Comparison of ENCODE assay signal across 19 cellular contexts in genomic region chr3:71402280-71402679, GRCh38.
A peak's percentile ranks its signal among the peaks of the same experiment; 100 is the strongest.
DNase-seq lines count a peak whose midpoint lies in the region; ATAC-seq and TF ChIP-seq lines count a peak whose summit lies in the region.
"Had no signal": no experiment of that assay in that cellular context is flagged by ENCODE, and none has a peak within 500 bp of the region (broad histone marks: within the 10 kb centered on the region; RNA-seq: fewer than 3 reads in every experiment).

No MANE protein-coding gene starts in this region.

- no peak overlapping the region for H3K4me3 Mint-ChIP-seq in CD4-positive, alpha-beta memory T cell
- no peak overlapping the region for H3K4me3 Mint-ChIP-seq in memory B cell

- peaks cover 15 to 31% of the 10 kb centered on the region in 2 donors for H3K36me3 Mint-ChIP-seq in CD4-positive, alpha-beta memory T cell
- H3K36me3 Mint-ChIP-seq in memory B cell = no peaks in the 10 kb centered on the region

- no peaks in the 10 kb centered on the region for H3K27me3 ChIP-seq in CD4-positive, alpha-beta memory T cell (ENCODE audit: insufficient read depth, low read length)
- H3K27me3 ChIP-seq in spleen (replicated peaks in 1 of 7) (no peaks in the 10 kb centered on the region), foreskin keratinocyte (no peaks in the 10 kb centered on the region), SK-N-SH (ENCODE audit: insufficient read depth) (no peaks in the 10 kb centered on the region)
- H3K27me3 ChIP-seq: BE2C had no signal

- peak overlapping the region; percentile 13 to 87 (median 39) for H3K27ac Mint-ChIP-seq in CD4-positive, alpha-beta memory T cell
- peak overlapping the region; percentile 62 for H3K27ac Mint-ChIP-seq in memory B cell

- no peaks in the 10 kb centered on the region for H3K36me3 ChIP-seq in CD4-positive, alpha-beta memory T cell (ENCODE audit: insufficient read depth, low read length)
- H3K36me3 ChIP-seq in OCI-LY7 (ENCODE audit: insufficient read depth, low read length) (no peaks in the 10 kb centered on the region), spleen (no peaks in the 10 kb centered on the region), SK-N-SH (replicated peaks in 1 of 2; ENCODE audit: control insufficient read depth in 1 of 2, insufficient read depth in 2 of 2, low read length in 1 of 2) (no peaks in the 10 kb centered on the region)
- H3K36me3 ChIP-seq: BE2C had no signal

- no TSS peak for BruUV-seq in OCI-LY7 (replicated peaks; lab: Mats Ljungman, UMichigan)

- H3K9me3 ChIP-seq in CD4-positive, alpha-beta memory T cell (ENCODE audit: control insufficient read depth in 1 of 2, low read length in 2 of 2) = no peaks in the 10 kb centered on the region
- no peaks in the 10 kb centered on the region for H3K9me3 ChIP-seq in OCI-LY7 (ENCODE audit: low read length)
- H3K9me3 ChIP-seq in spleen = no peaks in the 10 kb centered on the region
- H3K9me3 ChIP-seq in SK-N-SH = no peaks in the 10 kb centered on the region
- H3K9me3 ChIP-seq: BE2C had no signal

- H4K20me1 ChIP-seq in OCI-LY7 (ENCODE audit: insufficient read depth, low read length) (peaks cover 14% of the 10 kb centered on the region; the same call in 1 of the 2 replicates), SK-N-SH (ENCODE audit: insufficient read depth) (no peaks in the 10 kb centered on the region)

- intact Hi-C loops in CD4-positive, alpha-beta memory T cell (cut with micrococcal nuclease) = no loop called here
- intact Hi-C loops in OCI-LY7 (cut with micrococcal nuclease; ENCODE audit: unreplicated experiment) = no loop called here
- intact Hi-C loops in spleen (cut with DNase I; ENCODE audit: low total_unique reads) = no loop called here

- H3K27ac ChIP-seq in CD4-positive, alpha-beta memory T cell (ENCODE audit: low read depth, low read length) = no peak overlapping the region
- H3K27ac ChIP-seq in OCI-LY7 (ENCODE audit: low read depth, low read length, poor library complexity, severe bottlenecking) (peak overlapping the region; percentile 0), spleen (peak overlapping the region in 5 of 8 donors; percentile 23 to 68 (median 48)), foreskin keratinocyte (no peak overlapping the region), SK-N-SH (ENCODE audit: low read depth in 2 of 2, low read length in 1 of 2) (no peak overlapping the region)
- H3K27ac ChIP-seq: RWPE1 had no signal

- TF ChIP-seq RAD21 in SK-N-SH (IDR thresholded peaks at IDR 0.05; ENCODE audit: low read length) = no peak

- no peak for TF ChIP-seq POLR2A in spleen (IDR thresholded peaks at IDR 0.05)

- H3K9me2 ChIP-seq in OCI-LY7 (ENCODE audit: insufficient read depth, low read length) (no peaks in the 10 kb centered on the region), SK-N-SH (no peaks in the 10 kb centered on the region)

- 85 to 92% (median 88%) methylated on average over 4 of the region's 4 CpGs for WGBS in spleen, 5 donors
- 91% methylated on average over 4 of the region's 4 CpGs for WGBS in SK-N-SH (ENCODE audit: low lambda C conversion rate)

- peaks cover 38% of the 10 kb centered on the region for H3K4me1 ChIP-seq in CD4-positive, alpha-beta memory T cell (ENCODE audit: insufficient read depth, low read length)
- H3K4me1 ChIP-seq in OCI-LY7 (ENCODE audit: insufficient read depth, low read length, poor library complexity, severe bottlenecking) = peaks cover 42% of the 10 kb centered on the region
- H3K4me1 ChIP-seq in spleen = peaks cover 16 to 89% (median 32%) of the 10 kb centered on the region in 6 donors
- no peaks in the 10 kb centered on the region for H3K4me1 ChIP-seq in foreskin keratinocyte
- H3K4me1 ChIP-seq in SK-N-SH (ENCODE audit: control insufficient read depth in 1 of 2, insufficient read depth in 2 of 2, low read depth in 1 of 2, low read length in 1 of 2) = peaks cover 16 to 43% of the 10 kb centered on the region in 2 experiments

- H3F3A ChIP-seq in SK-N-SH (replicated peaks; ENCODE audit: insufficient read depth) = peaks cover 10% of the 10 kb centered on the region

- ATAC-seq in memory B cell (ENCODE audit: low read depth) (no peak), foreskin keratinocyte (no peak)

- H3K27me3 Mint-ChIP-seq in CD4-positive, alpha-beta memory T cell = no peaks in the 10 kb centered on the region
- H3K27me3 Mint-ChIP-seq in memory B cell = no peaks in the 10 kb centered on the region

- CTCF ChIA-PET in CD4-positive, alpha-beta memory T cell (lab: Charles Lee; ENCODE audit: partially characterized antibody) = no interaction called here
- CTCF ChIA-PET in OCI-LY7 (lab: Charles Lee; ENCODE audit: unreplicated experiment) = no interaction called here
- CTCF ChIA-PET in SK-N-SH (lab: Yijun Ruan, JAX) = interaction anchor here (1.4 kb wide), 1 partner anchor 382 kb away, joined by 3 read pairs; no protein-coding TSS in a partner anchor

- TF ChIP-seq CTCF in OCI-LY7 (conservative IDR thresholded peaks at IDR 0.05; ENCODE audit: low read length) (no peak), spleen (IDR thresholded peaks at IDR 0.05 in 8 of 11, conservative IDR thresholded peaks at IDR 0.05 in 3 of 11) (no peak), foreskin keratinocyte (conservative IDR thresholded peaks at IDR 0.05) (no peak), SK-N-SH (IDR thresholded peaks at IDR 0.05) (no peak), GM10266 (IDR thresholded peaks at IDR 0.05; ENCODE audit: control insufficient read depth, insufficient read depth, low read depth, missing control alignments) (no peak)

- H3K4me3 ChIP-seq in CD4-positive, alpha-beta memory T cell (ENCODE audit: low read length in 2 of 2) = no peak overlapping the region
- H3K4me3 ChIP-seq in OCI-LY7 (ENCODE audit: low read depth, low read length, poor library complexity, severe bottlenecking) (no peak overlapping the region), spleen (no peak overlapping the region), SK-N-SH (ENCODE audit: low read depth in 2 of 2, low read length in 1 of 2) (no peak overlapping the region)

- H3K9ac ChIP-seq in SK-N-SH = no peak overlapping the region

- peak overlapping the region; percentile 47 for H3K4me2 ChIP-seq in OCI-LY7 (ENCODE audit: low read length)
- no peak overlapping the region for H3K4me2 ChIP-seq in SK-N-SH

- peaks cover 47 to 82% (median 60%) of the 10 kb centered on the region in 4 donors for H3K4me1 Mint-ChIP-seq in CD4-positive, alpha-beta memory T cell
- peaks cover 36% of the 10 kb centered on the region for H3K4me1 Mint-ChIP-seq in memory B cell

- no peaks in the 10 kb centered on the region for H3K9me3 Mint-ChIP-seq in CD4-positive, alpha-beta memory T cell
- no peaks in the 10 kb centered on the region for H3K9me3 Mint-ChIP-seq in memory B cell

- no peak for TF ChIP-seq EP300 in SK-N-SH (IDR thresholded peaks at IDR 0.05; ENCODE audit: borderline replicate concordance in 1 of 2, low read depth in 1 of 2, low read length in 1 of 2)

- H3K79me2 ChIP-seq in OCI-LY7 (ENCODE audit: insufficient read depth, low read depth, low read length) (peaks cover 17% of the 10 kb centered on the region), SK-N-SH (ENCODE audit: insufficient read depth) (peaks cover 92% of the 10 kb centered on the region)

- no peak for DNase-seq in CD4-positive, alpha-beta memory T cell
- DNase-seq in OCI-LY7 (ENCODE audit: low spot score) = no peak
- DNase-seq in memory B cell (ENCODE audit: low spot score in 2 of 2) = no peak
- DNase-seq in spleen = no peak
- no peak for DNase-seq in kidney tubule cell (ENCODE audit: low spot score)
- no peak for DNase-seq in foreskin keratinocyte
- no peak for DNase-seq in SK-N-SH
- DNase-seq in GM10266 (ENCODE audit: extremely low spot score) = no peak
- DNase-seq: BE2C; DMS 273 treated with DMSO at 0.1 percent for 48 hours; EL; HCEC 1CT; NCI-H1417 treated with DMSO at 0.1 percent for 48 hours; NCI-H1930; NCI-H2171; NCI-H446; NCI-H69; NK-92 treated with Interleukin-12 subunit alpha and Interleukin-12 subunit beta, amount 100 ng/mL, for 24 hours had no signal

- POLR2A ChIA-PET in CD4-positive, alpha-beta memory T cell (lab: Charles Lee; ENCODE audit: partially characterized antibody) = no interaction called here
- POLR2A ChIA-PET in OCI-LY7 (lab: Charles Lee) (interaction anchor here (1.0 kb wide), 1 partner anchor 84 kb away, joined by 7 read pairs; no protein-coding TSS in a partner anchor), SK-N-SH (lab: Yijun Ruan, JAX) (no interaction called here)

- H2AFZ ChIP-seq in OCI-LY7 (ENCODE audit: low read length) (no peak overlapping the region), SK-N-SH (ENCODE audit: low read depth) (no peak overlapping the region)

TF ChIP-seq in SK-N-SH, 30 proteins besides CTCF, POLR2A, EP300 and RAD21:
- TF ChIP-seq GABPA (IDR thresholded peaks at IDR 0.05; ENCODE audit: low read depth) = no peak
- no peak for TF ChIP-seq IRF3 (IDR thresholded peaks at IDR 0.05; ENCODE audit: low read depth, low read length)
- no peak for TF ChIP-seq SIN3A (IDR thresholded peaks at IDR 0.05; ENCODE audit: borderline replicate concordance, low read depth, low read length)
- no peak for TF ChIP-seq JUND (IDR thresholded peaks at IDR 0.05)
- TF ChIP-seq MXI1 (IDR thresholded peaks at IDR 0.05; ENCODE audit: low read depth, low read length) = no peak
TF ChIP-seq in SK-N-SH: peak in this region for 0.

Comparison
In these comparisons a context has a peak if more than half of its experiments do, and no peak if none do; other contexts are left out.
1. H3K27ac ChIP-seq: peak in OCI-LY7 (single experiment) and spleen (5 of 8); none in CD4-positive, alpha-beta memory T cell (single experiment), foreskin keratinocyte (single experiment) and SK-N-SH (0 of 2).